ENCODE assay signal across 1 cellular context in genomic region chr18:48785091-48785614, GRCh38.
A peak's percentile ranks its signal among the peaks of the same experiment; 100 is the strongest.
TF ChIP-seq lines count a peak whose summit lies in the region.

No MANE protein-coding gene starts in this region.

TF ChIP-seq in GM12878, 131 proteins besides CTCF, POLR2A, EP300 and RAD21 (continued from another document):
- TF ChIP-seq RAD51 (IDR thresholded peaks at IDR 0.05) (peak; percentile 52; the same call in 1 of the 2 replicates), ATF7 (IDR thresholded peaks at IDR 0.05; ENCODE audit: low read depth) (peak; percentile 90), NR2C2 (IDR thresholded peaks at IDR 0.05; ENCODE audit: borderline replicate concordance, control insufficient read depth, insufficient read length, low read depth) (no peak), KLF5 (IDR thresholded peaks at IDR 0.05; ENCODE audit: partially characterized antibody) (no peak), MTA2 (IDR thresholded peaks at IDR 0.05; ENCODE audit: low read depth) (peak; percentile 99), MYB (IDR thresholded peaks at IDR 0.05; ENCODE audit: borderline replicate concordance, low read depth, low read length) (0 out of 2 replicates have a peak, but pooled peaks have one; percentile 17), SIX5 (IDR thresholded peaks at IDR 0.05; ENCODE audit: low read depth, low read length, severe bottlenecking) (no peak), TAF1 (IDR thresholded peaks at IDR 0.05; ENCODE audit: borderline replicate concordance, low read depth, low read length) (no peak), ZNF622 (IDR thresholded peaks at IDR 0.05) (no peak), HDGF (IDR thresholded peaks at IDR 0.05) (0 out of 2 replicates have a peak, but pooled peaks have one; percentile 59), ATF2 (IDR thresholded peaks at IDR 0.05; ENCODE audit: low read length) (peak; percentile 94), NR2C1 (IDR thresholded peaks at IDR 0.05) (no peak), ZNF24 (IDR thresholded peaks at IDR 0.05) (peak; percentile 72), RUNX3 (IDR thresholded peaks at IDR 0.05; ENCODE audit: low read length) (peak; percentile 97), ZZZ3 (IDR thresholded peaks at IDR 0.05; ENCODE audit: control insufficient read depth, insufficient read length, low read depth) (no peak), ZNF687 (IDR thresholded peaks at IDR 0.05) (peak; percentile 85), NFYA (IDR thresholded peaks at IDR 0.05; ENCODE audit: borderline replicate concordance, low read depth, low read length) (no peak), SREBF1 (IDR thresholded peaks at IDR 0.05; ENCODE audit: low read length) (no peak), FOS (IDR thresholded peaks at IDR 0.05; ENCODE audit: borderline replicate concordance, extremely low read depth, insufficient read length) (no peak), JUND (IDR thresholded peaks at IDR 0.05; ENCODE audit: low read depth, low read length) (peak; percentile 23; the same call in 1 of the 2 replicates), ELK1 (IDR thresholded peaks at IDR 0.05; ENCODE audit: low read depth, low read length) (no peak), HDAC2 (IDR thresholded peaks at IDR 0.05) (no peak), CHD4 (IDR thresholded peaks at IDR 0.05) (no peak), ZNF217 (IDR thresholded peaks at IDR 0.05) (peak; percentile 70; the same call in 1 of the 2 replicates), BHLHE40 (IDR thresholded peaks at IDR 0.05; ENCODE audit: borderline replicate concordance in 1 of 2, low read depth in 2 of 2, low read length in 1 of 2) (peak; percentile 67 to 82), HDAC6 (IDR thresholded peaks at IDR 0.05; ENCODE audit: unreplicated experiment) (no peak), MEF2B (IDR thresholded peaks at IDR 0.05; ENCODE audit: partially characterized antibody, poor library complexity, severe bottlenecking) (peak; percentile 97), BACH1 (IDR thresholded peaks at IDR 0.05; ENCODE audit: borderline replicate concordance) (peak; percentile 75; the same call in 1 of the 2 replicates), PRDM15 (CRISPR knock-in tag; IDR thresholded peaks at IDR 0.05) (no peak), WRNIP1 (IDR thresholded peaks at IDR 0.05; ENCODE audit: borderline replicate concordance, low read depth, low read length) (no peak), FOXM1 (IDR thresholded peaks at IDR 0.05; ENCODE audit: low read depth, low read length) (peak; percentile 93), TCF12 (IDR thresholded peaks at IDR 0.05; ENCODE audit: low read depth, low read length) (peak; percentile 82), SMAD5 (IDR thresholded peaks at IDR 0.05; ENCODE audit: low read depth) (no peak), BCL3 (IDR thresholded peaks at IDR 0.05; ENCODE audit: borderline replicate concordance, insufficient read depth, low read depth, low read length, poor library complexity, severe bottlenecking) (peak; percentile 76), NR2F1 (conservative IDR thresholded peaks at IDR 0.05) (peak; percentile 82), CREM (IDR thresholded peaks at IDR 0.05; ENCODE audit: low read depth) (peak; percentile 88), CUX1 (IDR thresholded peaks at IDR 0.05; ENCODE audit: insufficient replicate concordance, low read depth, low read length) (peak; percentile 25), POLR2AphosphoS2 (IDR thresholded peaks at IDR 0.05; ENCODE audit: low read depth, low read length) (no peak)
- TF ChIP-seq, protein P1, sequence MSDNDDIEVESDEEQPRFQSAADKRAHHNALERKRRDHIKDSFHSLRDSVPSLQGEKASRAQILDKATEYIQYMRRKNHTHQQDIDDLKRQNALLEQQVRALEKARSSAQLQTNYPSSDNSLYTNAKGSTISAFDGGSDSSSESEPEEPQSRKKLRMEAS (IDR thresholded peaks at IDR 0.05; ENCODE audit: low read depth, low read length), result peak; percentile 57; the same call in 1 of the 2 replicates
- TF ChIP-seq, protein P2, sequence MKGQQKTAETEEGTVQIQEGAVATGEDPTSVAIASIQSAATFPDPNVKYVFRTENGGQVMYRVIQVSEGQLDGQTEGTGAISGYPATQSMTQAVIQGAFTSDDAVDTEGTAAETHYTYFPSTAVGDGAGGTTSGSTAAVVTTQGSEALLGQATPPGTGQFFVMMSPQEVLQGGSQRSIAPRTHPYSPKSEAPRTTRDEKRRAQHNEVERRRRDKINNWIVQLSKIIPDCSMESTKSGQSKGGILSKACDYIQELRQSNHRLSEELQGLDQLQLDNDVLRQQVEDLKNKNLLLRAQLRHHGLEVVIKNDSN (IDR thresholded peaks at IDR 0.05; ENCODE audit: borderline replicate concordance, extremely low read length, insufficient read depth, low read depth, low read length), result no peak
- TF ChIP-seq, protein P3, sequence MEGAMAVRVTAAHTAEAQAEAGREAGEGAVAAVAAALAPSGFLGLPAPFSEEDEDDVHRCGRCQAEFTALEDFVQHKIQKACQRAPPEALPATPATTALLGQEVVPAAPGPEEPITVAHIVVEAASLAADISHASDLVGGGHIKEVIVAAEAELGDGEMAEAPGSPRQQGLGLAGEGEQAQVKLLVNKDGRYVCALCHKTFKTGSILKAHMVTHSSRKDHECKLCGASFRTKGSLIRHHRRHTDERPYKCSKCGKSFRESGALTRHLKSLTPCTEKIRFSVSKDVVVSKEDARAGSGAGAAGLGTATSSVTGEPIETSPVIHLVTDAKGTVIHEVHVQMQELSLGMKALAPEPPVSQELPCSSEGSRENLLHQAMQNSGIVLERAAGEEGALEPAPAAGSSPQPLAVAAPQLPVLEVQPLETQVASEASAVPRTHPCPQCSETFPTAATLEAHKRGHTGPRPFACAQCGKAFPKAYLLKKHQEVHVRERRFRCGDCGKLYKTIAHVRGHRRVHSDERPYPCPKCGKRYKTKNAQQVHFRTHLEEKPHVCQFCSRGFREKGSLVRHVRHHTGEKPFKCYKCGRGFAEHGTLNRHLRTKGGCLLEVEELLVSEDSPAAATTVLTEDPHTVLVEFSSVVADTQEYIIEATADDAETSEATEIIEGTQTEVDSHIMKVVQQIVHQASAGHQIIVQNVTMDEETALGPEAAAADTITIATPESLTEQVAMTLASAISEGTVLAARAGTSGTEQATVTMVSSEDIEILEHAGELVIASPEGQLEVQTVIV (IDR thresholded peaks at IDR 0.05; ENCODE audit: borderline replicate concordance, partially characterized antibody), result no peak
